In genomic region chr15:22757440-22758071, GRCh38 we compare ENCODE assay signal across 8 cellular contexts. TPM values are rescaled to one million over a fixed set of nuclear protein-coding genes. Genes with fewer than 3 reads are reported as not detected.
DNase-seq lines count a peak whose midpoint lies in the region; ATAC-seq and TF ChIP-seq lines count a peak whose summit lies in the region.
"Not testable (repeated sequence)": the region's sequence is repeated elsewhere in the genome, so short reads cannot be mapped to it uniquely, and the experiment has no call there.

No MANE protein-coding gene starts in this region.

- not testable (repeated sequence) for H3F3A ChIP-seq in MM.1S (ENCODE audit: insufficient read depth, low read length); neural progenitor cell (ENCODE audit: low read depth)

- H3K4me3 ChIP-seq in MM.1S (ENCODE audit: low read length), result peak overlapping the region; percentile 34; the same call in 1 of the 2 replicates
- peak overlapping the region; percentile 69 for H3K4me3 ChIP-seq in adipocyte (ENCODE audit: low read length)
- peak overlapping the region; percentile 36 for H3K4me3 ChIP-seq in neural progenitor cell

- not testable (repeated sequence) for TF ChIP-seq CTCF in MM.1S (IDR thresholded peaks at IDR 0.05; ENCODE audit: low read length); neural progenitor cell (IDR thresholded peaks at IDR 0.05)

- not testable (repeated sequence) for H3K9me3 ChIP-seq in MM.1S (replicated peaks; ENCODE audit: insufficient read depth, low read length); adipocyte (ENCODE audit: control insufficient read depth, low read length); neural progenitor cell (ENCODE audit: low read depth)

- not testable (repeated sequence) for H3K36me3 Mint-ChIP-seq in T-helper 2 cell treated with Interferon-gamma antibody and Interleukin-4, amounts not matched to agents 5 μg/mL and 100 μg/mL, for 36 hours (ENCODE audit: low read depth); neural progenitor cell

- not testable (repeated sequence) for H3K4me1 Mint-ChIP-seq in T-helper 2 cell treated with Interferon-gamma antibody and Interleukin-4, amounts not matched to agents 5 μg/mL and 100 μg/mL, for 36 hours (ENCODE audit: low read depth); neural progenitor cell

- H3K27me3 ChIP-seq in MM.1S (replicated peaks; ENCODE audit: insufficient read depth, low read length); adipocyte (replicated peaks; ENCODE audit: control insufficient read depth, insufficient read depth, low read length): not testable (repeated sequence)
- H3K27me3 ChIP-seq in neural progenitor cell, result peaks cover 25% of the 10 kb centered on the region

- H3K36me3 ChIP-seq in MM.1S (replicated peaks; ENCODE audit: insufficient read depth, low read length); adipocyte (ENCODE audit: control insufficient read depth, insufficient read depth, low read length, severe bottlenecking); neural progenitor cell: not testable (repeated sequence)

- H3K9me2 ChIP-seq in MM.1S (replicated peaks; ENCODE audit: insufficient read depth, low read length), result not testable (repeated sequence)

- not testable (repeated sequence) for H3K9me3 Mint-ChIP-seq in T-helper 2 cell treated with Interferon-gamma antibody and Interleukin-4, amounts not matched to agents 5 μg/mL and 100 μg/mL, for 36 hours; neural progenitor cell

- peak; percentile 82 for DNase-seq in DMS 273 (lab: John Stamatoyannopoulos, UW; ENCODE audit: unreplicated experiment)
- DNase-seq in MM.1S, result not testable (repeated sequence)
- DNase-seq in T-helper 2 cell treated with Interferon-gamma antibody and Interleukin-4, amounts not matched to agents 5 μg/mL and 100 μg/mL, for 36 hours (ENCODE audit: low spot score), result peak; percentile 40
- DNase-seq in adipocyte (ENCODE audit: low read depth), result peak; percentile 39
- peak; percentile 33 to 90 (median 80) for DNase-seq in head of caudate nucleus
- peak; percentile 83 for DNase-seq in neural progenitor cell (ENCODE audit: low spot score)
- DNase-seq in stimulated activated CD8-positive, alpha-beta memory T cell treated with anti-CD3 and anti-CD28 coated beads, Interleukin-7, amount 100 ng/mL, for 48 hours (ENCODE audit: extremely low read depth in 1 of 2, low read depth in 1 of 2), result peak; percentile 23 to 34

- H3K4me3 Mint-ChIP-seq in T-helper 2 cell treated with Interferon-gamma antibody and Interleukin-4, amounts not matched to agents 5 μg/mL and 100 μg/mL, for 36 hours, result peak overlapping the region; percentile 74
- peak overlapping the region; percentile 79 for H3K4me3 Mint-ChIP-seq in neural progenitor cell

- not testable (repeated sequence) for H3K27ac ChIP-seq in MM.1S (ENCODE audit: low read length); neural progenitor cell

- H3K27me3 Mint-ChIP-seq in T-helper 2 cell treated with Interferon-gamma antibody and Interleukin-4, amounts not matched to agents 5 μg/mL and 100 μg/mL, for 36 hours (ENCODE audit: low read depth), result peaks cover 30% of the 10 kb centered on the region
- H3K27me3 Mint-ChIP-seq in neural progenitor cell (ENCODE audit: insufficient read depth, low read depth), result peaks cover 15% of the 10 kb centered on the region

- peak overlapping the region; percentile 1 for H3K27ac Mint-ChIP-seq in T-helper 2 cell treated with Interferon-gamma antibody and Interleukin-4, amounts not matched to agents 5 μg/mL and 100 μg/mL, for 36 hours
- H3K27ac Mint-ChIP-seq in neural progenitor cell, result not testable (repeated sequence)

- not testable (repeated sequence) for H4K20me1 ChIP-seq in MM.1S (ENCODE audit: insufficient read depth, low read length); neural progenitor cell (ENCODE audit: low read depth)

- H3K79me2 ChIP-seq in MM.1S (ENCODE audit: low read length); neural progenitor cell (ENCODE audit: low read depth): not testable (repeated sequence)

- not testable (repeated sequence) for H3K4me1 ChIP-seq in MM.1S (ENCODE audit: low read length); adipocyte (ENCODE audit: control insufficient read depth, insufficient read depth, low read length); neural progenitor cell

- intact Hi-C loops in head of caudate nucleus (cut with DNase I), result not testable (repeated sequence)

- not testable (repeated sequence) for H3K9ac ChIP-seq in MM.1S (ENCODE audit: low read length); adipocyte (ENCODE audit: low read length); neural progenitor cell

- peak; percentile 74 for ATAC-seq in GM21717 (IDR thresholded peaks at IDR 0.05; ENCODE audit: unreplicated experiment)

- H2AFZ ChIP-seq in MM.1S (ENCODE audit: low read length), result not testable (repeated sequence)
- H2AFZ ChIP-seq in neural progenitor cell (replicated peaks), result peak overlapping the region; percentile 57

- H3K4me2 ChIP-seq in MM.1S (ENCODE audit: low read depth, low read length), result peak overlapping the region; percentile 39; the same call in 1 of the 2 replicates
- peak overlapping the region; percentile 57 for H3K4me2 ChIP-seq in neural progenitor cell

RNA-seq across cellular contexts. Expression of gene NIPA1, which starts 28.9 kb away (rescaled TPM):
- 17.2 and 18.8 TPM in 2 replicates for total RNA-seq in neural progenitor cell (ENCODE audit: low replicate concordance)
